Comparison of ENCODE assay signal across 8 cellular contexts in the genomic region with DNA sequence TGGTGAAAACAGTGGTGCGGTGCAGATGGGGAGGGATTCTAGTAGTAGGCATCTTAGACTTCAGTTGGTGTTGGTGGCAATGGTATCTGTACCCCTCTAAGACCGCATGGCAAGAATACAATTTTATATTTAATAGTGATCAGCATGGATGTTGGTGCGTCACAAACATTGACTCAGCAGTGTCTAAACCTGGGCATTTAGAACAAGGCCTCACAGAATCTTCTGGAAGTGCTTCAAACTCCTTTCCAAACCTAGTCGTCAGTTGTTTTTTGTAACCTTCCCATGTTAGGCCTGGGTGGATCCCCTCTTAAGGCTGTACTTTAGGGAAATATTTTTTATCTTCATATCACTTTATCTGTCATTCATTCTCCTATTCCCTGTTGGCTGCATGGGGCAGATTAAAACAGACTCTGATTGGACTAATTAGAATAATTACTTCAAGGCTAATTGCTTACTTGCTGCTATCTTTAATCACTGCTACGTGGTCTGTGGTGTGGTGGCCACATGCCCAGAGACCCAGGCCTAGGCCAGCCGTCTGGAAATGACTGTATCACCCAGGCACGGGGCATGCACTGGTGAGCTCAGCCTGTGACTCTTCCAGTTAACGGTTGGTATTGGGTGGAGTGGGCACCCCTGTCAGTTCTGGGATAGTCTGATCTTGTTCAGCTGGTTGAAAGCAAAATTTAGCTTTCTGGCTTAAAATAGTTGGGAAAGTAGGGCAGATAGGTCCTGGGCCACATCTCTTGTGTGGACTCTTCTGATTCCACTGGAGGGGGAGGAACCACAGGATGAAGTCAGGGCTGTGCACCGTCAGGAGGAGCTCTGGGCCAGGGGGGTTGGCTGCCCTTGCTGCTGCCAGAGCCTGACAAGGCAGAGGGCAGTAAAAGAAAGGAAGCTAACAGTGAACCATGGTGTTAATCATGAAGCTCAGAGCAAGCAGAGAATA. TPM values are rescaled to one million over a fixed set of nuclear protein-coding genes. Genes with fewer than 3 reads are reported as not detected.
DNase-seq lines count a peak whose midpoint lies in the region; ATAC-seq and TF ChIP-seq lines count a peak whose summit lies in the region.

No MANE protein-coding gene starts in this region.

- H3K4me1 ChIP-seq in esophagus muscularis mucosa = peaks cover 77 to 88% (median 83%) of the 10 kb centered on the region in 4 donors

- WGBS in esophagus muscularis mucosa = 17% methylated on average over 9 of the region's 9 CpGs

- H3K9me3 ChIP-seq in esophagus muscularis mucosa = no peaks in the 10 kb centered on the region

- intact Hi-C loops in esophagus muscularis mucosa (cut with DNase I) = loop anchor here (5.0 kb wide), 1 partner anchor 36 kb away; no protein-coding TSS in a partner anchor

- no peaks in the 10 kb centered on the region for H3K27me3 ChIP-seq in esophagus muscularis mucosa

- H3K27ac Mint-ChIP-seq in T-helper 1 cell treated with Interleukin-12 subunit alpha and Interleukin-12 subunit beta and Interleukin-4 antibody, amounts not matched to agents 30 μg/mL and 1 μg/mL, for 36 hours = peak overlapping the region; percentile 11

- H3K9me3 Mint-ChIP-seq in T-helper 1 cell treated with Interleukin-12 subunit alpha and Interleukin-12 subunit beta and Interleukin-4 antibody, amounts not matched to agents 30 μg/mL and 1 μg/mL, for 36 hours = no peaks in the 10 kb centered on the region

- DNase-seq in EL = peak; percentile 76
- no peak for DNase-seq in esophagus muscularis mucosa (ENCODE audit: extremely low spot score)
- peak; percentile 45 for DNase-seq in pons (ENCODE audit: low spot score)
- no peak for DNase-seq in NCI-H1930 (lab: John Stamatoyannopoulos, UW)
- no peak for DNase-seq in NCI-H2196 treated with DMSO at 0.1 percent for 48 hours (lab: John Stamatoyannopoulos, UW; ENCODE audit: unreplicated experiment)
- no peak for DNase-seq in cerebellar nuclear complex (lab: John Stamatoyannopoulos, UW)

- H3K27ac ChIP-seq in esophagus muscularis mucosa (replicated peaks in 1 of 4) = peak overlapping the region; percentile 98 to 99 (median 98)

- ATAC-seq in HG03520 (IDR thresholded peaks at IDR 0.05; ENCODE audit: unreplicated experiment) = no peak

- H3K4me3 ChIP-seq in esophagus muscularis mucosa = peak overlapping the region; percentile 87 to 97 (median 94)

- no peak for TF ChIP-seq POLR2A in esophagus muscularis mucosa (IDR thresholded peaks at IDR 0.05; ENCODE audit: low read depth)

- no peak for TF ChIP-seq EP300 in esophagus muscularis mucosa (IDR thresholded peaks at IDR 0.05)

- peak overlapping the region; percentile 94 for H3K4me3 Mint-ChIP-seq in T-helper 1 cell treated with Interleukin-12 subunit alpha and Interleukin-12 subunit beta and Interleukin-4 antibody, amounts not matched to agents 30 μg/mL and 1 μg/mL, for 36 hours

- H3K36me3 Mint-ChIP-seq in T-helper 1 cell treated with Interleukin-12 subunit alpha and Interleukin-12 subunit beta and Interleukin-4 antibody, amounts not matched to agents 30 μg/mL and 1 μg/mL, for 36 hours (ENCODE audit: low read depth) = peaks cover 34% of the 10 kb centered on the region

- peaks cover 0 to 13% (median 5%) of the 10 kb centered on the region in 4 donors for H3K36me3 ChIP-seq in esophagus muscularis mucosa

- H3K4me1 Mint-ChIP-seq in T-helper 1 cell treated with Interleukin-12 subunit alpha and Interleukin-12 subunit beta and Interleukin-4 antibody, amounts not matched to agents 30 μg/mL and 1 μg/mL, for 36 hours (ENCODE audit: low read depth) = peaks cover 57% of the 10 kb centered on the region

- no peaks in the 10 kb centered on the region for H3K27me3 Mint-ChIP-seq in T-helper 1 cell treated with Interleukin-12 subunit alpha and Interleukin-12 subunit beta and Interleukin-4 antibody, amounts not matched to agents 30 μg/mL and 1 μg/mL, for 36 hours (ENCODE audit: low read depth)

- no peak for TF ChIP-seq CTCF in esophagus muscularis mucosa (IDR thresholded peaks at IDR 0.05)

RNA-seq across cellular contexts. Expression of a gene that starts 4.5 kb away (rescaled TPM):
- total RNA-seq in esophagus muscularis mucosa = 100 to 1,000 TPM; 120 to 197 (median 151) TPM

RNA-seq across cellular contexts. Expression of a gene that starts 37.3 kb away (rescaled TPM):
- 10 to 100 TPM; 17.6 to 35.1 (median 26.2) TPM for total RNA-seq in esophagus muscularis mucosa

Comparison
In these comparisons a context has a peak if more than half of its experiments do, and no peak if none do; other contexts are left out.
1. DNase-seq: peak in EL (single experiment) and pons (single experiment); none in esophagus muscularis mucosa (single experiment), NCI-H1930 (0 of 2), NCI-H2196 treated with DMSO at 0.1 percent for 48 hours (single experiment) and cerebellar nuclear complex (0 of 2).